1 cellular context compared by ENCODE assay signal in the genomic region with DNA sequence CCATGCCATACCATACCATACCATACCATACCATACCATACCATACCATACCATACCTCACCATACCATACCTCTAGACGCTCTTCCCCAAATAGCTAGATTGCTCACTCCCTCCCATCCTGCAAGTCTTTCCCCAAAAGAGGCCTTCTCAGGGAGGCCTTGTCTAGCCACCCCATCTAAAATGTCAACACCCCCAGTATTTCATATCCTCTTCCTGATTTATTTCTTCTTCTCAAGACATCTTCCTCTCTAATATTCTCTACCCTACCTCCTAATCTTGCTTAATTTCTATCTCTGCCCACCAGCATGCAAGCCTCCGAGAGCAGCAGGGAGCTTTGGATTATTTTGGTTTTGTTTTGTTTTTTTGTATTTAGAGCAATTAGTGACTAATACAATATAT.
TF ChIP-seq lines count a peak whose summit lies in the region.

No MANE protein-coding gene starts in this region.

TF ChIP-seq in HCT116, 20 proteins besides CTCF, POLR2A, EP300 and RAD21:
- TF ChIP-seq, protein P1, sequence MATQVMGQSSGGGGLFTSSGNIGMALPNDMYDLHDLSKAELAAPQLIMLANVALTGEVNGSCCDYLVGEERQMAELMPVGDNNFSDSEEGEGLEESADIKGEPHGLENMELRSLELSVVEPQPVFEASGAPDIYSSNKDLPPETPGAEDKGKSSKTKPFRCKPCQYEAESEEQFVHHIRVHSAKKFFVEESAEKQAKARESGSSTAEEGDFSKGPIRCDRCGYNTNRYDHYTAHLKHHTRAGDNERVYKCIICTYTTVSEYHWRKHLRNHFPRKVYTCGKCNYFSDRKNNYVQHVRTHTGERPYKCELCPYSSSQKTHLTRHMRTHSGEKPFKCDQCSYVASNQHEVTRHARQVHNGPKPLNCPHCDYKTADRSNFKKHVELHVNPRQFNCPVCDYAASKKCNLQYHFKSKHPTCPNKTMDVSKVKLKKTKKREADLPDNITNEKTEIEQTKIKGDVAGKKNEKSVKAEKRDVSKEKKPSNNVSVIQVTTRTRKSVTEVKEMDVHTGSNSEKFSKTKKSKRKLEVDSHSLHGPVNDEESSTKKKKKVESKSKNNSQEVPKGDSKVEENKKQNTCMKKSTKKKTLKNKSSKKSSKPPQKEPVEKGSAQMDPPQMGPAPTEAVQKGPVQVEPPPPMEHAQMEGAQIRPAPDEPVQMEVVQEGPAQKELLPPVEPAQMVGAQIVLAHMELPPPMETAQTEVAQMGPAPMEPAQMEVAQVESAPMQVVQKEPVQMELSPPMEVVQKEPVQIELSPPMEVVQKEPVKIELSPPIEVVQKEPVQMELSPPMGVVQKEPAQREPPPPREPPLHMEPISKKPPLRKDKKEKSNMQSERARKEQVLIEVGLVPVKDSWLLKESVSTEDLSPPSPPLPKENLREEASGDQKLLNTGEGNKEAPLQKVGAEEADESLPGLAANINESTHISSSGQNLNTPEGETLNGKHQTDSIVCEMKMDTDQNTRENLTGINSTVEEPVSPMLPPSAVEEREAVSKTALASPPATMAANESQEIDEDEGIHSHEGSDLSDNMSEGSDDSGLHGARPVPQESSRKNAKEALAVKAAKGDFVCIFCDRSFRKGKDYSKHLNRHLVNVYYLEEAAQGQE (IDR thresholded peaks at IDR 0.05; ENCODE audit: low read depth), result no peak
- TF ChIP-seq EGR1 (IDR thresholded peaks at IDR 0.05; ENCODE audit: low read depth) (no peak), EZH2phosphoT487 (IDR thresholded peaks at IDR 0.05; ENCODE audit: borderline replicate concordance) (no peak), ZFX (IDR thresholded peaks at IDR 0.05) (no peak), POLR2AphosphoS5 (IDR thresholded peaks at IDR 0.05; ENCODE audit: low read depth, low read length) (no peak), FOSL1 (IDR thresholded peaks at IDR 0.05; ENCODE audit: low read depth) (no peak), TCF7L2 (IDR thresholded peaks at IDR 0.05; ENCODE audit: borderline replicate concordance, extremely low read depth, insufficient read depth, insufficient read length) (no peak), SRF (IDR thresholded peaks at IDR 0.05; ENCODE audit: low read depth) (no peak), CBX3 (IDR thresholded peaks at IDR 0.05; ENCODE audit: low read depth) (no peak), JUND (IDR thresholded peaks at IDR 0.05) (no peak), SP1 (IDR thresholded peaks at IDR 0.05; ENCODE audit: low read depth) (no peak), ZNF274 (IDR thresholded peaks at IDR 0.05; ENCODE audit: low read depth, low read length) (no peak), SIN3A (IDR thresholded peaks at IDR 0.05; ENCODE audit: low read depth) (no peak)
- TF ChIP-seq, protein P2, sequence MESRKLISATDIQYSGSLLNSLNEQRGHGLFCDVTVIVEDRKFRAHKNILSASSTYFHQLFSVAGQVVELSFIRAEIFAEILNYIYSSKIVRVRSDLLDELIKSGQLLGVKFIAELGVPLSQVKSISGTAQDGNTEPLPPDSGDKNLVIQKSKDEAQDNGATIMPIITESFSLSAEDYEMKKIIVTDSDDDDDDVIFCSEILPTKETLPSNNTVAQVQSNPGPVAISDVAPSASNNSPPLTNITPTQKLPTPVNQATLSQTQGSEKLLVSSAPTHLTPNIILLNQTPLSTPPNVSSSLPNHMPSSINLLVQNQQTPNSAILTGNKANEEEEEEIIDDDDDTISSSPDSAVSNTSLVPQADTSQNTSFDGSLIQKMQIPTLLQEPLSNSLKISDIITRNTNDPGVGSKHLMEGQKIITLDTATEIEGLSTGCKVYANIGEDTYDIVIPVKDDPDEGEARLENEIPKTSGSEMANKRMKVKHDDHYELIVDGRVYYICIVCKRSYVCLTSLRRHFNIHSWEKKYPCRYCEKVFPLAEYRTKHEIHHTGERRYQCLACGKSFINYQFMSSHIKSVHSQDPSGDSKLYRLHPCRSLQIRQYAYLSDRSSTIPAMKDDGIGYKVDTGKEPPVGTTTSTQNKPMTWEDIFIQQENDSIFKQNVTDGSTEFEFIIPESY (IDR thresholded peaks at IDR 0.05; ENCODE audit: extremely low read depth, insufficient replicate concordance, low read length), result no peak
- TF ChIP-seq, protein P3, sequence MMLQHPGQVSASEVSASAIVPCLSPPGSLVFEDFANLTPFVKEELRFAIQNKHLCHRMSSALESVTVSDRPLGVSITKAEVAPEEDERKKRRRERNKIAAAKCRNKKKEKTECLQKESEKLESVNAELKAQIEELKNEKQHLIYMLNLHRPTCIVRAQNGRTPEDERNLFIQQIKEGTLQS (IDR thresholded peaks at IDR 0.05), result no peak
